In genomic region chr6:133903855-133904254, GRCh38 we compare ENCODE assay signal across 1 cellular context.
TF ChIP-seq lines count a peak whose summit lies in the region.

No MANE protein-coding gene starts in this region.

TF ChIP-seq in HepG2, 621 proteins besides CTCF, POLR2A, EP300 and RAD21 (continued from another document):
- TF ChIP-seq ATF4 (CRISPR knock-in tag; IDR thresholded peaks at IDR 0.05) (no peak), JUNB (CRISPR knock-in tag; IDR thresholded peaks at IDR 0.05; ENCODE audit: borderline replicate concordance) (no peak), MAFK (conservative IDR thresholded peaks at IDR 0.05 in 1 of 2, IDR thresholded peaks at IDR 0.05 in 1 of 2; ENCODE audit: low read length in 2 of 2) (peak; percentile 20 to 56; a peak in 1 of 4 replicates), MAFF (IDR thresholded peaks at IDR 0.05; ENCODE audit: low read depth, low read length) (peak; percentile 47; the same call in 1 of the 2 replicates), ZNF549 (CRISPR knock-in tag; IDR thresholded peaks at IDR 0.05) (no peak), NR1H2 (CRISPR knock-in tag; IDR thresholded peaks at IDR 0.05; ENCODE audit: borderline replicate concordance, low read depth) (no peak)
